Comparison of ENCODE assay signal across 21 cellular contexts in genomic region chr10:100803908-100804307, GRCh38. TPM values are rescaled to one million over a fixed set of nuclear protein-coding genes. Genes with fewer than 3 reads are reported as not detected.
DNase-seq lines count a peak whose midpoint lies in the region; ATAC-seq, FAIRE-seq and TF ChIP-seq lines count a peak whose summit lies in the region.
"Had no signal": no experiment of that assay in that cellular context is flagged by ENCODE, and none has a peak within 500 bp of the region (broad histone marks: within the 10 kb centered on the region; RNA-seq: fewer than 3 reads in every experiment).

No MANE protein-coding gene starts in this region.

- H3K18ac ChIP-seq in H1 (ENCODE audit: extremely low read depth, low read length), result no peak overlapping the region

- no peaks in the 10 kb centered on the region; a peak in 1 of 8 replicates for H3K36me3 ChIP-seq in H1 (ENCODE audit: control insufficient read depth in 2 of 4, insufficient read depth in 4 of 4, low read length in 3 of 4)
- no peaks in the 10 kb centered on the region for H3K36me3 ChIP-seq in PC-3 (ENCODE audit: low read depth, low read length)
- no peaks in the 10 kb centered on the region for H3K36me3 ChIP-seq in CD8-positive, alpha-beta memory T cell (ENCODE audit: insufficient read depth, low read length)
- H3K36me3 ChIP-seq: BE2C had no signal

- POLR2A ChIA-PET in H1 (lab: Charles Lee; ENCODE audit: partially characterized antibody) (no interaction called here), PC-3 (lab: Charles Lee; ENCODE audit: unreplicated experiment) (no interaction called here)
- POLR2A ChIA-PET in CD8-positive, alpha-beta memory T cell (lab: Charles Lee), result no interaction called here

- 84% methylated on average over 7 of the region's 7 CpGs; no CpG with 5 or more reads in 1 of the 2 experiments for WGBS in H1 (ENCODE audit: extremely low coverage in 1 of 2, insufficient coverage in 1 of 2, insufficient read length in 1 of 2, insufficient replicate concordance in 2 of 2, low coverage in 1 of 2, low lambda C conversion rate in 2 of 2, missing lambda C conversion rate in 1 of 2), 2 experiments

- peaks cover 0 to 4% (median 0%) of the 10 kb centered on the region in 3 donors for H3K36me3 Mint-ChIP-seq in CD8-positive, alpha-beta memory T cell
- H3K36me3 Mint-ChIP-seq: CD4-positive, CD25-positive, alpha-beta regulatory T cell had no signal

- no peaks in the 10 kb centered on the region for H3K4me1 Mint-ChIP-seq in CD8-positive, alpha-beta memory T cell
- H3K4me1 Mint-ChIP-seq: CD4-positive, CD25-positive, alpha-beta regulatory T cell had no signal

- H3K27ac Mint-ChIP-seq in CD8-positive, alpha-beta memory T cell, result no peak overlapping the region
- H3K27ac Mint-ChIP-seq: CD4-positive, CD25-positive, alpha-beta regulatory T cell; H9 had no signal

- peak overlapping the region; percentile 8 for H4K91ac ChIP-seq in H1 (replicated peaks; ENCODE audit: insufficient read length, low read length)

- H2BK20ac ChIP-seq in H1 (ENCODE audit: low read length), result no peak overlapping the region

- no peak for TF ChIP-seq EP300 in H1 (IDR thresholded peaks at IDR 0.05; ENCODE audit: borderline replicate concordance in 1 of 2, low read depth in 2 of 2, low read length in 2 of 2)

- intact Hi-C loops in posterior vena cava (cut with DNase I), result no loop called here
- intact Hi-C loops in PC-3 (cut with micrococcal nuclease), result no loop called here

- H3F3A ChIP-seq in PC-3 (ENCODE audit: low read length, unreplicated experiment), result no peaks in the 10 kb centered on the region

- TF ChIP-seq RAD21 in H1 (IDR thresholded peaks at IDR 0.05 in 1 of 2, conservative IDR thresholded peaks at IDR 0.05 in 1 of 2; ENCODE audit: low read depth in 2 of 2, low read length in 2 of 2), result no peak

- H3K4ac ChIP-seq in H1 (replicated peaks; ENCODE audit: insufficient read length, low read depth, low read length), result no peak overlapping the region

- H3K27me3 ChIP-seq in H1 (replicated peaks in 1 of 4; ENCODE audit: control insufficient read depth in 3 of 4, extremely low read depth in 1 of 4, insufficient read depth in 3 of 4, low read length in 3 of 4) (peaks cover 0 to 17% (median 6%) of the 10 kb centered on the region in 4 experiments; a peak in 5 of 7 replicates), PC-3 (ENCODE audit: low read length) (peaks cover 76% of the 10 kb centered on the region)
- peaks cover 6% of the 10 kb centered on the region for H3K27me3 ChIP-seq in CD8-positive, alpha-beta memory T cell (ENCODE audit: insufficient read depth, low read length, poor library complexity, severe bottlenecking)
- H3K27me3 ChIP-seq: BE2C had no signal

- ATAC-seq in PC-3, result no peak
- no peak for ATAC-seq in GM19328 (IDR thresholded peaks at IDR 0.05; ENCODE audit: unreplicated experiment)

- no TSS peak for BruUV-seq in PC-3 (replicated peaks; lab: Mats Ljungman, UMichigan)

- no peaks in the 10 kb centered on the region; the same call in 1 of the 2 replicates for H3K23me2 ChIP-seq in H1 (ENCODE audit: low read depth, low read length)

- CTCF ChIA-PET in H1 (lab: Charles Lee; ENCODE audit: partially characterized antibody) (interaction anchor here (0.5 to 12.0 kb wide), 6 partner anchors 10 to 663 kb away, joined by 3 to 98 read pairs (median 4); no protein-coding TSS in a partner anchor), PC-3 (lab: Charles Lee) (no interaction called here)
- CTCF ChIA-PET in CD8-positive, alpha-beta memory T cell (lab: Charles Lee), result no interaction called here

- no peak for TF ChIP-seq CTCF in H1 (IDR thresholded peaks at IDR 0.05; ENCODE audit: control extremely low read depth in 1 of 3, insufficient read depth in 1 of 3, low read depth in 1 of 3, low read length in 3 of 3)
- TF ChIP-seq CTCF in PC-3 (conservative IDR thresholded peaks at IDR 0.05; ENCODE audit: low read depth, low read length), result no peak

- H3K4me1 ChIP-seq in H1 (replicated peaks in 1 of 4; ENCODE audit: control insufficient read depth in 3 of 4, insufficient read depth in 4 of 4, low read length in 3 of 4) (peaks cover 3 to 9% (median 5%) of the 10 kb centered on the region in 4 experiments; a peak in 6 of 7 replicates), PC-3 (ENCODE audit: insufficient read depth, low read length) (no peaks in the 10 kb centered on the region)
- no peaks in the 10 kb centered on the region for H3K4me1 ChIP-seq in CD8-positive, alpha-beta memory T cell (ENCODE audit: insufficient read depth, low read length)
- H3K4me1 ChIP-seq: BE2C had no signal

- no peak overlapping the region; the same call in 1 of the 2 replicates for H4K8ac ChIP-seq in H1 (ENCODE audit: extremely low read depth, insufficient read depth, low read length)

- no peak overlapping the region for H3K14ac ChIP-seq in H1 (ENCODE audit: insufficient read length)

- H2BK120ac ChIP-seq in H1 (replicated peaks; ENCODE audit: low read depth, low read length), result no peak overlapping the region

- no peaks in the 10 kb centered on the region for H3K9me2 ChIP-seq in PC-3 (replicated peaks; ENCODE audit: low read length)

- no peaks in the 10 kb centered on the region for H3K9me3 ChIP-seq in H1 (ENCODE audit: insufficient read depth in 2 of 2, low read depth in 1 of 2, low read length in 1 of 2)
- no peaks in the 10 kb centered on the region for H3K9me3 ChIP-seq in PC-3 (ENCODE audit: low read length)
- no peaks in the 10 kb centered on the region for H3K9me3 ChIP-seq in CD8-positive, alpha-beta memory T cell (ENCODE audit: low read length)
- H3K9me3 ChIP-seq: BE2C had no signal

- no peaks in the 10 kb centered on the region for H3K79me1 ChIP-seq in H1 (ENCODE audit: low read depth, low read length)

- H4K20me1 ChIP-seq in H1 (replicated peaks in 1 of 2; ENCODE audit: control insufficient read depth in 1 of 2, insufficient read depth in 2 of 2, low read length in 2 of 2) (no peaks in the 10 kb centered on the region), PC-3 (ENCODE audit: low read length) (no peaks in the 10 kb centered on the region)

- DNase-seq in H1 (ENCODE audit: low read depth in 1 of 2, low spot score in 2 of 2) (no peak), mesenteric fat pad (ENCODE audit: low spot score) (peak; percentile 43), posterior vena cava (ENCODE audit: low spot score) (peak; percentile 22), PC-3 (no peak)
- DNase-seq in effector CD8-positive, alpha-beta T cell (lab: John Stamatoyannopoulos, UW), result no peak
- no peak for DNase-seq in CD8-positive, alpha-beta memory T cell
- DNase-seq: ACHN; BE2C; C1 segment of cervical spinal cord; CD4-positive, CD25-positive, alpha-beta regulatory T cell; DMS153; DMS79; GDM1; GOT3 had no signal

- no peak overlapping the region for H3K4me3 Mint-ChIP-seq in CD8-positive, alpha-beta memory T cell
- H3K4me3 Mint-ChIP-seq: CD4-positive, CD25-positive, alpha-beta regulatory T cell; H9 had no signal

- no peaks in the 10 kb centered on the region for H3K9me3 Mint-ChIP-seq in CD8-positive, alpha-beta memory T cell
- H3K9me3 Mint-ChIP-seq: H9 had no signal

- H3K23ac ChIP-seq in H1 (ENCODE audit: insufficient read length), result no peak overlapping the region

- H3K27ac ChIP-seq in H1 (ENCODE audit: low read depth, low read length) (no peak overlapping the region), PC-3 (ENCODE audit: low read length) (no peak overlapping the region)
- H3K27ac ChIP-seq in CD8-positive, alpha-beta memory T cell (ENCODE audit: low read depth, low read length), result no peak overlapping the region

- no peak overlapping the region for H3K4me3 ChIP-seq in H1 (ENCODE audit: extremely low read depth in 1 of 4, insufficient read depth in 2 of 4, low read depth in 3 of 4, low read length in 4 of 4)
- H3K4me3 ChIP-seq in PC-3 (ENCODE audit: low read length), result no peak overlapping the region
- no peak overlapping the region for H3K4me3 ChIP-seq in CD8-positive, alpha-beta memory T cell (ENCODE audit: low read length)

- no peak overlapping the region; a peak in 1 of 7 replicates for H3K9ac ChIP-seq in H1 (replicated peaks in 1 of 4; ENCODE audit: extremely low read depth in 1 of 4, low read depth in 3 of 4, low read length in 3 of 4)
- H3K9ac ChIP-seq in PC-3 (ENCODE audit: low read length), result no peak overlapping the region

- H2AK5ac ChIP-seq in H1 (ENCODE audit: low read depth, low read length), result no peak overlapping the region

- TF ChIP-seq POLR2A in H1 (IDR thresholded peaks at IDR 0.05; ENCODE audit: control extremely low read depth in 1 of 2, low read depth in 2 of 2, low read length in 2 of 2), result no peak

- H2BK5ac ChIP-seq in H1 (ENCODE audit: low read depth, low read length), result no peak overlapping the region

- H3K79me2 ChIP-seq in H1 (ENCODE audit: control insufficient read depth in 1 of 2, insufficient read depth in 2 of 2, low read length in 2 of 2), result no peaks in the 10 kb centered on the region
- H3K79me2 ChIP-seq in PC-3 (ENCODE audit: low read length), result no peaks in the 10 kb centered on the region

- H4K5ac ChIP-seq in H1 (ENCODE audit: insufficient read length, low read depth, low read length), result no peak overlapping the region

- no peak overlapping the region for H2BK15ac ChIP-seq in H1 (ENCODE audit: low read length)

- H3K4me2 ChIP-seq in H1 (ENCODE audit: insufficient read depth in 1 of 2, low read depth in 2 of 2, low read length in 2 of 2) (0 out of 4 replicates have a peak overlapping the region, but pooled peaks of 1 of the 2 experiments have one; percentile 25), PC-3 (ENCODE audit: low read length) (no peak overlapping the region)

- no peak overlapping the region for H3K56ac ChIP-seq in H1 (replicated peaks; ENCODE audit: insufficient read length, low read depth, low read length)

- H2BK12ac ChIP-seq in H1 (ENCODE audit: low read depth, low read length), result no peak overlapping the region; the same call in 1 of the 2 replicates

- FAIRE-seq in H1 (lab: Jason Lieb, UNC), result no peak
- FAIRE-seq: A204.1, GM12892, GM18507 had no signal

- H2AFZ ChIP-seq in H1 (ENCODE audit: low read length) (no peak overlapping the region), PC-3 (ENCODE audit: low read length) (no peak overlapping the region)

- H3K27me3 Mint-ChIP-seq in CD8-positive, alpha-beta memory T cell, result peaks cover 34 to 91% of the 10 kb centered on the region in 2 donors

TF ChIP-seq in H1, 55 proteins besides CTCF, POLR2A, EP300 and RAD21 (continues in another document):
- no peak for TF ChIP-seq CTBP2 (IDR thresholded peaks at IDR 0.05; ENCODE audit: borderline replicate concordance, insufficient read depth, insufficient read length, low read length)

RNA-seq across cellular contexts. Expression of gene PAX2, which starts 58.5 kb away (rescaled TPM):
- not detected in 2 replicates for total RNA-seq in H1 (2021; fragmentation: NEBNext Ultra II Directional; extraction: Animal tissue kit (Norgen Biotek cat#: 25700))
- 0.02 TPM in 1 of 2 replicates, not detected in the other for polyA plus RNA-seq in H1 (2011; rRNA removed)
- not detected for polyA plus RNA-seq in H1 (2011; cell fraction: cytosol; rRNA removed)
- not detected for polyA plus RNA-seq in H1 (2011; cell fraction: nucleus; rRNA removed)
- polyA plus RNA-seq in H1 (2012, experiment 1 of 2), result 0.05 TPM in 1 of 4 replicates, not detected in the others
- not detected for polyA plus RNA-seq in H1 (2012, experiment 2 of 2)
- not detected for polyA plus RNA-seq in H1 (2013, experiment 1 of 2)
- polyA plus RNA-seq in H1 (2013, experiment 2 of 2), result 0.06 TPM
- not detected in 2 replicates for polyA minus RNA-seq in H1 (2011; rRNA and poly(A)+ RNA removed)
- not detected for polyA minus RNA-seq in H1 (2011; cell fraction: cytosol; rRNA and poly(A)+ RNA removed)
- not detected for polyA minus RNA-seq in H1 (2011; cell fraction: nucleus; rRNA and poly(A)+ RNA removed)
- not detected for total RNA-seq in mesenteric fat pad
- not detected for total RNA-seq in posterior vena cava
- total RNA-seq in PC-3 (2014; rRNA removed), result not detected in 2 replicates
- total RNA-seq in CD8-positive, alpha-beta memory T cell, result under 1 TPM in 1 of 2 experiments, not detected in 1; 0.04 TPM
- not detected for polyA plus RNA-seq in CD8-positive, alpha-beta memory T cell
- total RNA-seq: CD4-positive, CD25-positive, alpha-beta regulatory T cell; Daoy; H9; HT-29 had no signal

Comparison
In these comparisons a context has a peak if more than half of its experiments do, and no peak if none do; other contexts are left out.
1. DNase-seq: peak in mesenteric fat pad (single experiment) and posterior vena cava (single experiment); none in H1 (0 of 2), PC-3 (single experiment), effector CD8-positive, alpha-beta T cell (single experiment) and CD8-positive, alpha-beta memory T cell (0 of 5).